ENCODE assay signal across 1 cellular context in the genomic region with DNA sequence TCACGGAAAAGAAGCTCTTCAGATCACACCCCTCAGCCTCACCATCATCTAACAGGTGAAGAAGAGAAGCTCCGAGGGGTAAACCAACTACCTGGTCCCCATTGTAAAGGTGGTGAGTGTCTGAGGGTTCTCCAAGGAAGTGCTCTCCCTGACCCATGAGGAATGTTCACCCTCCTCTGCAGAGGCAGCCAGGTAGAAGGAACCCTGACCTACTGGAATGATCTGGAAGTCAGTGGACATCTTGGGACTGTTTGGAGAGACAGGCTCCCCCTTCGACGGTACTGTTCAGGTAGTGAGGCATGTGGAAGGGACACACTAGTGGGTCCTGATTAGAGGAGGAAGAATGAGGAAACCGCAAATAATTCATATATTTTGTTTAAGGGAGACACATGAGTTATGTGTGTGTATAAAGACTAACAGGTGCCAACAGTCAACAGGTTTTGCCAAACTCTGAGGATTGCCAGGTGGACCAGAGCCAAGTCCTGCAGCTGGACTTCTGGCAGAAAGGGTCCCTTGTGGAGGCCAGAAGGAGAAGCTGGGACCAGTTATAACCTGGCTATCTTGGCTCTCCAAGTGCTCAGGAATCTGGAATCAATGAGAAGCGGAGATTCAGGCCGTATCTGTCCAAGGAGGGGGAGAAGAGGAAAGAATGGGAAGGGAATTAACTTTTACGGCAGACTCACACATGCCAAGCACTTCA.
TF ChIP-seq lines count a peak whose summit lies in the region.

No MANE protein-coding gene starts in this region.

TF ChIP-seq in HEK293, 187 proteins besides CTCF, POLR2A, EP300 and RAD21:
- TF ChIP-seq SCRT1 (tag by site-specific recombination; IDR thresholded peaks at IDR 0.05; ENCODE audit: borderline replicate concordance) (peak; percentile 84), ZNF48 (tag by site-specific recombination; IDR thresholded peaks at IDR 0.05) (no peak), ZIC2 (tag by site-specific recombination; IDR thresholded peaks at IDR 0.05) (no peak), SCRT2 (tag by site-specific recombination; IDR thresholded peaks at IDR 0.05) (peak; percentile 90)
- TF ChIP-seq, protein P1, sequence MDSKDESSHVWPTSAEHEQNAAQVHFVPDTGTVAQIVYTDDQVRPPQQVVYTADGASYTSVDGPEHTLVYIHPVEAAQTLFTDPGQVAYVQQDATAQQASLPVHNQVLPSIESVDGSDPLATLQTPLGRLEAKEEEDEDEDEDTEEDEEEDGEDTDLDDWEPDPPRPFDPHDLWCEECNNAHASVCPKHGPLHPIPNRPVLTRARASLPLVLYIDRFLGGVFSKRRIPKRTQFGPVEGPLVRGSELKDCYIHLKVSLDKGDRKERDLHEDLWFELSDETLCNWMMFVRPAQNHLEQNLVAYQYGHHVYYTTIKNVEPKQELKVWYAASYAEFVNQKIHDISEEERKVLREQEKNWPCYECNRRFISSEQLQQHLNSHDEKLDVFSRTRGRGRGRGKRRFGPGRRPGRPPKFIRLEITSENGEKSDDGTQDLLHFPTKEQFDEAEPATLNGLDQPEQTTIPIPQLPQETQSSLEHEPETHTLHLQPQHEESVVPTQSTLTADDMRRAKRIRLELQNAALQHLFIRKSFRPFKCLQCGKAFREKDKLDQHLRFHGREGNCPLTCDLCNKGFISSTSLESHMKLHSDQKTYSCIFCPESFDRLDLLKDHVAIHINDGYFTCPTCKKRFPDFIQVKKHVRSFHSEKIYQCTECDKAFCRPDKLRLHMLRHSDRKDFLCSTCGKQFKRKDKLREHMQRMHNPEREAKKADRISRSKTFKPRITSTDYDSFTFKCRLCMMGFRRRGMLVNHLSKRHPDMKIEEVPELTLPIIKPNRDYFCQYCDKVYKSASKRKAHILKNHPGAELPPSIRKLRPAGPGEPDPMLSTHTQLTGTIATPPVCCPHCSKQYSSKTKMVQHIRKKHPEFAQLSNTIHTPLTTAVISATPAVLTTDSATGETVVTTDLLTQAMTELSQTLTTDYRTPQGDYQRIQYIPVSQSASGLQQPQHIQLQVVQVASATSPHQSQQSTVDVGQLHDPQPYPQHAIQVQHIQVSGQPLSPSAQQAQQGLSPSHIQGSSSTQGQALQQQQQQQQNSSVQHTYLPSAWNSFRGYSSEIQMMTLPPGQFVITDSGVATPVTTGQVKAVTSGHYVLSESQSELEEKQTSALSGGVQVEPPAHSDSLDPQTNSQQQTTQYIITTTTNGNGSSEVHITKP (tag by site-specific recombination; IDR thresholded peaks at IDR 0.05), result no peak
